Comparison of ENCODE assay signal across 36 cellular contexts in genomic region chr12:60465060-60465459, GRCh38.
A peak's percentile ranks its signal among the peaks of the same experiment; 100 is the strongest.
DNase-seq lines count a peak whose midpoint lies in the region; ATAC-seq, FAIRE-seq and TF ChIP-seq lines count a peak whose summit lies in the region.
"Had no signal": no experiment of that assay in that cellular context is flagged by ENCODE, and none has a peak within 500 bp of the region (broad histone marks: within the 10 kb centered on the region; RNA-seq: fewer than 3 reads in every experiment).

No MANE protein-coding gene starts in this region.

- no peaks in the 10 kb centered on the region for H3K79me1 ChIP-seq in IMR-90 (ENCODE audit: low read depth in 1 of 2, low read length in 2 of 2)

- H3K9me3 Mint-ChIP-seq in stimulated activated naive CD8-positive, alpha-beta T cell treated with anti-CD3 and anti-CD28 coated beads, Interleukin-15, amount 100 ng/mL, for 72 hours: no peaks in the 10 kb centered on the region
- H3K9me3 Mint-ChIP-seq: CD8-positive, alpha-beta T cell had no signal

- no peaks in the 10 kb centered on the region for H3K9me3 ChIP-seq in HepG2 (ENCODE audit: low read length)
- no peaks in the 10 kb centered on the region for H3K9me3 ChIP-seq in right lobe of liver
- no peaks in the 10 kb centered on the region for H3K9me3 ChIP-seq in A549
- no peaks in the 10 kb centered on the region for H3K9me3 ChIP-seq in IMR-90 (ENCODE audit: control insufficient read depth, insufficient read depth, low read length)
- H3K9me3 ChIP-seq: BE2C; BLaER1; BLaER1 treated with 17β-estradiol and CSF1 and Interleukin-3, amounts not matched to agents 10 nM and 100 nM; Caco-2 had no signal

- H3K27ac ChIP-seq in HepG2 (ENCODE audit: extremely low read length, insufficient read depth, low read length): no peak overlapping the region
- no peak overlapping the region for H3K27ac ChIP-seq in right lobe of liver
- H3K27ac ChIP-seq in A549: no peak overlapping the region
- H3K27ac ChIP-seq in IMR-90 (ENCODE audit: insufficient read depth, low read length): no peak overlapping the region
- H3K27ac ChIP-seq: 22Rv1; BLaER1; BLaER1 treated with 17β-estradiol and CSF1 and Interleukin-3, amounts not matched to agents 10 nM and 100 nM; C4-2B had no signal

- no peak for TF ChIP-seq EP300 in HepG2 (IDR thresholded peaks at IDR 0.05; ENCODE audit: low read depth in 2 of 2, low read length in 2 of 2)
- no peak for TF ChIP-seq EP300 in HepG2 (CRISPR knock-in tag; IDR thresholded peaks at IDR 0.05; ENCODE audit: borderline replicate concordance)
- TF ChIP-seq EP300 in A549 (IDR thresholded peaks at IDR 0.05): no peak

- no peak for TF ChIP-seq CTCF in HepG2 (CRISPR knock-in tag; IDR thresholded peaks at IDR 0.05)
- no peak for TF ChIP-seq CTCF in right lobe of liver (IDR thresholded peaks at IDR 0.05)
- no peak for TF ChIP-seq CTCF in A549 (IDR thresholded peaks at IDR 0.05)
- no peak for TF ChIP-seq CTCF in IMR-90 (conservative IDR thresholded peaks at IDR 0.05; ENCODE audit: low read depth, low read length)

- CTCF ChIA-PET in HepG2 (lab: Yijun Ruan, JAX; ENCODE audit: low intra/inter-chr PET ratio, low total read pairs) (no interaction called here), A549 (lab: Yijun Ruan, JAX) (no interaction called here), IMR-90 (lab: Yijun Ruan, JAX) (no interaction called here)

- no peak overlapping the region for H2BK120ac ChIP-seq in IMR-90 (ENCODE audit: low read depth, low read length)

- no peak overlapping the region for H2BK15ac ChIP-seq in IMR-90 (ENCODE audit: low read depth, low read length)

- DNase-seq in HepG2 (ENCODE audit: low spot score) (no peak), right lobe of liver (no peak), A549 (ENCODE audit: low read depth in 1 of 2, low spot score in 1 of 2) (no peak), IMR-90 (no peak), frontal cortex (ENCODE audit: low spot score in 2 of 2) (no peak)
- no peak for DNase-seq in stimulated activated naive CD8-positive, alpha-beta T cell treated with anti-CD3 and anti-CD28 coated beads, Interleukin-15, amount 100 ng/mL, for 72 hours
- DNase-seq in activated effector memory CD4-positive, alpha-beta T cell treated with anti-CD3 and anti-CD28 coated beads, Interleukin-2, amount 50 U/mL, for 16 hours: no peak
- DNase-seq: 8988T; ACHN; AML-193; BE2C; C1 segment of cervical spinal cord; Caco-2; Calu3; CD4-positive, alpha-beta memory T cell; CD4-positive, alpha-beta T cell; CD4-positive, CD25-positive, alpha-beta regulatory T cell; CD8-positive, alpha-beta memory T cell; CD8-positive, alpha-beta T cell; COR-L47; DMS 273 treated with DMSO at 0.1 percent for 48 hours; DMS153; DMS53; DMS79; DMS79 treated with DMSO at 0.1 percent for 48 hours; DND-41; EL had no signal

- dilution Hi-C loops in IMR-90 (cut with HindIII; ENCODE audit: low sequenced_read_pairs, unreplicated experiment): no loop called here

- H3K4ac ChIP-seq in IMR-90 (ENCODE audit: low read depth, low read length): no peak overlapping the region

- no peak overlapping the region for H3K9ac ChIP-seq in HepG2 (ENCODE audit: insufficient read depth, low read depth, low read length)
- H3K9ac ChIP-seq in IMR-90 (ENCODE audit: low read depth, low read length): no peak overlapping the region
- H3K9ac ChIP-seq: BLaER1; BLaER1 treated with 17β-estradiol and CSF1 and Interleukin-3, amounts not matched to agents 10 nM and 100 nM had no signal

- no peaks in the 10 kb centered on the region for H3K4me1 Mint-ChIP-seq in stimulated activated naive CD8-positive, alpha-beta T cell treated with anti-CD3 and anti-CD28 coated beads, Interleukin-15, amount 100 ng/mL, for 72 hours
- H3K4me1 Mint-ChIP-seq: B cell; CD14-positive monocyte; CD4-positive, alpha-beta memory T cell; CD4-positive, CD25-positive, alpha-beta regulatory T cell; CD8-positive, alpha-beta memory T cell had no signal

- no peak for FAIRE-seq in HepG2 (lab: Jason Lieb, UNC)
- no peak for FAIRE-seq in A549 (lab: Jason Lieb, UNC)
- FAIRE-seq in frontal cortex (lab: Jason Lieb, UNC): peak; percentile 64
- FAIRE-seq: A204.1, D721Med had no signal

- H3K79me2 ChIP-seq in HepG2 (ENCODE audit: insufficient read depth, low read length): no peaks in the 10 kb centered on the region

- no peaks in the 10 kb centered on the region for H3K36me3 ChIP-seq in HepG2 (replicated peaks in 1 of 2; ENCODE audit: control insufficient read depth in 1 of 2, insufficient read depth in 2 of 2, low read length in 2 of 2)
- H3K36me3 ChIP-seq in right lobe of liver: no peaks in the 10 kb centered on the region
- H3K36me3 ChIP-seq in IMR-90 (ENCODE audit: control insufficient read depth, insufficient read depth, low read length): no peaks in the 10 kb centered on the region
- H3K36me3 ChIP-seq: BE2C; BLaER1; BLaER1 treated with 17β-estradiol and CSF1 and Interleukin-3, amounts not matched to agents 10 nM and 100 nM had no signal

- H3K27me3 ChIP-seq in HepG2 (ENCODE audit: control insufficient read depth in 1 of 2, insufficient read depth in 2 of 2, low read length in 2 of 2) (no peaks in the 10 kb centered on the region), right lobe of liver (no peaks in the 10 kb centered on the region), IMR-90 (ENCODE audit: control insufficient read depth, insufficient read depth, low read length) (no peaks in the 10 kb centered on the region)
- H3K27me3 ChIP-seq: BE2C; BLaER1; BLaER1 treated with 17β-estradiol and CSF1 and Interleukin-3, amounts not matched to agents 10 nM and 100 nM had no signal

- H3K4me3 ChIP-seq in HepG2 (replicated peaks in 1 of 3; ENCODE audit: insufficient read depth in 1 of 3, low read depth in 2 of 3, low read length in 3 of 3) (no peak overlapping the region), right lobe of liver (no peak overlapping the region), A549 (no peak overlapping the region), IMR-90 (ENCODE audit: insufficient read depth, low read depth, low read length) (no peak overlapping the region)
- H3K4me3 ChIP-seq: BLaER1; BLaER1 treated with 17β-estradiol and CSF1 and Interleukin-3, amounts not matched to agents 10 nM and 100 nM had no signal

- H3K27me3 Mint-ChIP-seq in stimulated activated naive CD8-positive, alpha-beta T cell treated with anti-CD3 and anti-CD28 coated beads, Interleukin-15, amount 100 ng/mL, for 72 hours: no peaks in the 10 kb centered on the region
- H3K27me3 Mint-ChIP-seq: B cell; CD4-positive, alpha-beta memory T cell; CD4-positive, alpha-beta T cell; CD4-positive, CD25-positive, alpha-beta regulatory T cell; CD8-positive, alpha-beta memory T cell had no signal

- no peak overlapping the region for H3K4me3 Mint-ChIP-seq in stimulated activated naive CD8-positive, alpha-beta T cell treated with anti-CD3 and anti-CD28 coated beads, Interleukin-15, amount 100 ng/mL, for 72 hours
- H3K4me3 Mint-ChIP-seq: B cell; CD14-positive monocyte; CD4-positive, alpha-beta memory T cell; CD4-positive, alpha-beta T cell; CD4-positive, CD25-positive, alpha-beta regulatory T cell; CD8-positive, alpha-beta memory T cell; CD8-positive, alpha-beta T cell had no signal

- no peak overlapping the region for H2BK20ac ChIP-seq in IMR-90 (ENCODE audit: low read depth, low read length)

- H4K91ac ChIP-seq in IMR-90 (ENCODE audit: insufficient read depth, low read depth, low read length): no peak overlapping the region

- BruUV-seq in HepG2 (replicated peaks; lab: Mats Ljungman, UMichigan): no TSS peak
- BruUV-seq in IMR-90 (replicated peaks; lab: Mats Ljungman, UMichigan): no TSS peak

- no peak overlapping the region for H3K27ac Mint-ChIP-seq in stimulated activated naive CD8-positive, alpha-beta T cell treated with anti-CD3 and anti-CD28 coated beads, Interleukin-15, amount 100 ng/mL, for 72 hours
- H3K27ac Mint-ChIP-seq: B cell; CD14-positive monocyte; CD4-positive, alpha-beta memory T cell; CD4-positive, alpha-beta T cell; CD4-positive, CD25-positive, alpha-beta regulatory T cell; CD8-positive, alpha-beta memory T cell; CD8-positive, alpha-beta T cell had no signal

- no peak overlapping the region for H4K5ac ChIP-seq in IMR-90 (ENCODE audit: low read depth, low read length)

- no peak for TF ChIP-seq POLR2A in HepG2 (IDR thresholded peaks at IDR 0.05; ENCODE audit: insufficient read depth in 1 of 2, low read depth in 2 of 2, low read length in 2 of 2)
- TF ChIP-seq POLR2A in right lobe of liver (IDR thresholded peaks at IDR 0.05): no peak
- no peak for TF ChIP-seq POLR2A in A549 (IDR thresholded peaks at IDR 0.05; ENCODE audit: low read length)
- no peak for TF ChIP-seq POLR2A in IMR-90 (IDR thresholded peaks at IDR 0.05; ENCODE audit: low read depth, low read length)

- POLR2A ChIA-PET in HepG2 (lab: Yijun Ruan, JAX): no interaction called here
- POLR2A ChIA-PET in A549 (lab: Yijun Ruan, JAX): no interaction called here
- POLR2A ChIA-PET in IMR-90 (lab: Charles Lee; ENCODE audit: unreplicated experiment): no interaction called here

- intact Hi-C loops in HepG2 (cut with micrococcal nuclease; ENCODE audit: unreplicated experiment) (no loop called here), right lobe of liver (cut with DNase I) (no loop called here), IMR-90 (cut with micrococcal nuclease) (no loop called here)

- H3K4me1 ChIP-seq in HepG2 (ENCODE audit: insufficient read depth, low read length) (no peaks in the 10 kb centered on the region), right lobe of liver (no peaks in the 10 kb centered on the region), A549 (no peaks in the 10 kb centered on the region), IMR-90 (ENCODE audit: control insufficient read depth, insufficient read depth, low read length) (no peaks in the 10 kb centered on the region)
- H3K4me1 ChIP-seq: BE2C; BLaER1; BLaER1 treated with 17β-estradiol and CSF1 and Interleukin-3, amounts not matched to agents 10 nM and 100 nM; Caco-2 had no signal

- H3K4me2 ChIP-seq in HepG2 (ENCODE audit: low read depth, low read length) (no peak overlapping the region), A549 (no peak overlapping the region), IMR-90 (ENCODE audit: low read depth, low read length) (no peak overlapping the region)
- H3K4me2 ChIP-seq: BLaER1; BLaER1 treated with 17β-estradiol and CSF1 and Interleukin-3, amounts not matched to agents 10 nM and 100 nM had no signal

- in situ Hi-C loops in HepG2 (cut with HindIII; ENCODE audit: extremely low pct_ligation_motif_present, low pct_unique_long_range_greater_than_20kb): no loop called here
- in situ Hi-C loops in IMR-90 (cut with MboI; ENCODE audit: low sequenced_read_pairs): no loop called here

- no peak overlapping the region for H2AK5ac ChIP-seq in IMR-90 (ENCODE audit: low read depth, low read length)

- H3K56ac ChIP-seq in IMR-90 (ENCODE audit: extremely low read depth, insufficient read depth, low read length): no peak overlapping the region

- TF ChIP-seq RAD21 in HepG2 (CRISPR knock-in tag; IDR thresholded peaks at IDR 0.05) (no peak), A549 (conservative IDR thresholded peaks at IDR 0.05 in 1 of 2, IDR thresholded peaks at IDR 0.05 in 1 of 2) (no peak), IMR-90 (IDR thresholded peaks at IDR 0.05; ENCODE audit: low read length) (no peak)

- ATAC-seq in HepG2 (no peak), right lobe of liver (no peak), A549 (no peak), IMR-90 (ENCODE audit: low read depth) (no peak), HG02981 (IDR thresholded peaks at IDR 0.05; ENCODE audit: unreplicated experiment) (no peak)
- no peak for ATAC-seq in stimulated activated naive CD8-positive, alpha-beta T cell treated with anti-CD3 and anti-CD28 coated beads, Interleukin-15, amount 100 ng/mL, for 72 hours
- ATAC-seq: CD8-positive, alpha-beta T cell had no signal

- no peak overlapping the region for H3K14ac ChIP-seq in IMR-90 (replicated peaks; ENCODE audit: low read depth, low read length)

- no peak overlapping the region for H2BK5ac ChIP-seq in IMR-90 (ENCODE audit: low read depth, low read length, poor library complexity, severe bottlenecking)

- H2AFZ ChIP-seq in HepG2 (ENCODE audit: low read length) (no peak overlapping the region), IMR-90 (replicated peaks; ENCODE audit: low read length, poor library complexity) (no peak overlapping the region)

- H3K18ac ChIP-seq in IMR-90 (ENCODE audit: low read depth, low read length): no peak overlapping the region

- no peak overlapping the region for H3K23ac ChIP-seq in IMR-90 (ENCODE audit: low read depth, low read length)

- no peak overlapping the region for H2AK9ac ChIP-seq in IMR-90 (replicated peaks; ENCODE audit: low read depth, low read length, poor library complexity)

- no peak overlapping the region for H4K8ac ChIP-seq in IMR-90 (ENCODE audit: low read depth in 2 of 2, low read length in 2 of 2)

- H4K20me1 ChIP-seq in HepG2 (ENCODE audit: insufficient read depth, low read length) (no peaks in the 10 kb centered on the region), IMR-90 (ENCODE audit: insufficient read depth, low read length) (no peaks in the 10 kb centered on the region)
- H4K20me1 ChIP-seq: BLaER1; BLaER1 treated with 17β-estradiol and CSF1 and Interleukin-3, amounts not matched to agents 10 nM and 100 nM had no signal

- H3K9me1 ChIP-seq in IMR-90 (ENCODE audit: insufficient read depth, low read length): no peaks in the 10 kb centered on the region

Comparison
In these comparisons a context has a peak if more than half of its experiments do, and no peak if none do; other contexts are left out.
1. Of the 38 proteins assayed by ChIP-seq in both HepG2 and A549: peak only in HepG2: none; only in A549: none; in both: MAFK; in neither: 37.